21 cellular contexts compared by ENCODE assay signal in the genomic region with DNA sequence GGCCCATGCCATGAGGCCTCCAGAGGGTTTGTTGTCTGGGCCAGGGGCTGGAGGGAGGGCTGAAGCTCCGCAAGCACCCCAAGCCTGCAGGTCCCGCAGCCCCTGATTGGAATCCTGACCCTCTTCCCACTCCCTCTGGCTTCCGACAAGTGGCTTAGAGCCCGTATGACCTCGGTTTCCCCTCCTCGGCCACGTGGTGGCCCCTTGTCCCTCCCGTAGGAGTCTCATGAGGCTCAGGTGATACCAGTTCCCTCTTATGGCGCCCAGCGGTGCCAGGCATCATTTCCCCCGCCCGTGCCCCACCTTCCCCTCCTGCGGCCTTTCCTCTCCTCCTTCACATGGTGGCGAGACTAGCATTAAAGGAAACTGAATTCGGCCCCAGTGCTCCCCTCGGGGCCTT.
"Had no signal": no experiment of that assay in that cellular context is flagged by ENCODE, and none has a peak within 500 bp of the region (broad histone marks: within the 10 kb centered on the region; RNA-seq: fewer than 3 reads in every experiment).

No MANE protein-coding gene starts in this region.

- H3K9me3 ChIP-seq: esophagus muscularis mucosa, gastrocnemius medialis, heart right ventricle, lower lobe of right lung, prostate gland, sigmoid colon, suprapubic skin, tibial artery, upper lobe of right lung, vagina had no signal

- H3K27me3 Mint-ChIP-seq: dendritic cell treated with granulocyte-macrophage colony-stimulating factor and Interleukin-4, amounts not matched to agents 40 ng/mL and 50 ng/mL, for 4 days; effector memory CD8-positive, alpha-beta T cell; naive B cell had no signal

- H3K9me3 Mint-ChIP-seq: dendritic cell treated with granulocyte-macrophage colony-stimulating factor and Interleukin-4, amounts not matched to agents 40 ng/mL and 50 ng/mL, for 4 days; effector memory CD8-positive, alpha-beta T cell; naive B cell; nephron had no signal

- H3K36me3 Mint-ChIP-seq: naive B cell had no signal

- H3K4me3 Mint-ChIP-seq: dendritic cell treated with granulocyte-macrophage colony-stimulating factor and Interleukin-4, amounts not matched to agents 40 ng/mL and 50 ng/mL, for 4 days; effector memory CD8-positive, alpha-beta T cell; naive B cell; nephron had no signal

- H3K27me3 ChIP-seq: esophagus muscularis mucosa, gastrocnemius medialis, heart right ventricle, sigmoid colon, suprapubic skin, tibial artery, upper lobe of right lung, vagina had no signal

- H3K36me3 ChIP-seq: prostate gland had no signal

- H3K9ac ChIP-seq: parathyroid adenoma had no signal

- H3K27ac ChIP-seq: epithelial cell of prostate, esophagus muscularis mucosa, gastrocnemius medialis, lower lobe of right lung, parathyroid adenoma, prostate gland, sigmoid colon, skin epidermis, suprapubic skin, tibial artery, upper lobe of right lung, vagina had no signal

- H3K4me1 ChIP-seq: parathyroid adenoma, prostate gland, upper lobe of right lung had no signal

- H3K27ac Mint-ChIP-seq: dendritic cell treated with granulocyte-macrophage colony-stimulating factor and Interleukin-4, amounts not matched to agents 40 ng/mL and 50 ng/mL, for 4 days; effector memory CD8-positive, alpha-beta T cell; nephron had no signal

- H3K4me3 ChIP-seq: esophagus muscularis mucosa, gastrocnemius medialis, heart right ventricle, lower lobe of right lung, prostate gland, sigmoid colon, skin epidermis, suprapubic skin, tibial artery, upper lobe of right lung, vagina had no signal

- DNase-seq: effector memory CD8-positive, alpha-beta T cell; gastrocnemius medialis; heart right ventricle; hypothalamus; kidney glomerular epithelial cell; lower lobe of right lung; mesenchymal stem cell; naive B cell; sigmoid colon; stimulated activated naive CD8-positive, alpha-beta T cell treated with anti-CD3 and anti-CD28 coated beads, Interleukin-15, Interleukin-2, amounts not matched to agents 100 U/mL and 50 U/mL, for 24 hours; tibial artery; upper lobe of right lung had no signal

- ATAC-seq: effector memory CD8-positive, alpha-beta T cell; gastrocnemius medialis; lower lobe of right lung; stimulated activated naive CD8-positive, alpha-beta T cell treated with anti-CD3 and anti-CD28 coated beads, Interleukin-15, Interleukin-2, amounts not matched to agents 100 U/mL and 50 U/mL, for 24 hours; upper lobe of right lung had no signal
